Comparison of ENCODE assay signal across 1 cellular context in genomic region chr10:10796774-10797415, GRCh38.
TF ChIP-seq lines count a peak whose summit lies in the region.

No MANE protein-coding gene starts in this region.

TF ChIP-seq in GM23338, 12 proteins besides CTCF, POLR2A, EP300 and RAD21 (continued from another document):
- TF ChIP-seq, protein P1, sequence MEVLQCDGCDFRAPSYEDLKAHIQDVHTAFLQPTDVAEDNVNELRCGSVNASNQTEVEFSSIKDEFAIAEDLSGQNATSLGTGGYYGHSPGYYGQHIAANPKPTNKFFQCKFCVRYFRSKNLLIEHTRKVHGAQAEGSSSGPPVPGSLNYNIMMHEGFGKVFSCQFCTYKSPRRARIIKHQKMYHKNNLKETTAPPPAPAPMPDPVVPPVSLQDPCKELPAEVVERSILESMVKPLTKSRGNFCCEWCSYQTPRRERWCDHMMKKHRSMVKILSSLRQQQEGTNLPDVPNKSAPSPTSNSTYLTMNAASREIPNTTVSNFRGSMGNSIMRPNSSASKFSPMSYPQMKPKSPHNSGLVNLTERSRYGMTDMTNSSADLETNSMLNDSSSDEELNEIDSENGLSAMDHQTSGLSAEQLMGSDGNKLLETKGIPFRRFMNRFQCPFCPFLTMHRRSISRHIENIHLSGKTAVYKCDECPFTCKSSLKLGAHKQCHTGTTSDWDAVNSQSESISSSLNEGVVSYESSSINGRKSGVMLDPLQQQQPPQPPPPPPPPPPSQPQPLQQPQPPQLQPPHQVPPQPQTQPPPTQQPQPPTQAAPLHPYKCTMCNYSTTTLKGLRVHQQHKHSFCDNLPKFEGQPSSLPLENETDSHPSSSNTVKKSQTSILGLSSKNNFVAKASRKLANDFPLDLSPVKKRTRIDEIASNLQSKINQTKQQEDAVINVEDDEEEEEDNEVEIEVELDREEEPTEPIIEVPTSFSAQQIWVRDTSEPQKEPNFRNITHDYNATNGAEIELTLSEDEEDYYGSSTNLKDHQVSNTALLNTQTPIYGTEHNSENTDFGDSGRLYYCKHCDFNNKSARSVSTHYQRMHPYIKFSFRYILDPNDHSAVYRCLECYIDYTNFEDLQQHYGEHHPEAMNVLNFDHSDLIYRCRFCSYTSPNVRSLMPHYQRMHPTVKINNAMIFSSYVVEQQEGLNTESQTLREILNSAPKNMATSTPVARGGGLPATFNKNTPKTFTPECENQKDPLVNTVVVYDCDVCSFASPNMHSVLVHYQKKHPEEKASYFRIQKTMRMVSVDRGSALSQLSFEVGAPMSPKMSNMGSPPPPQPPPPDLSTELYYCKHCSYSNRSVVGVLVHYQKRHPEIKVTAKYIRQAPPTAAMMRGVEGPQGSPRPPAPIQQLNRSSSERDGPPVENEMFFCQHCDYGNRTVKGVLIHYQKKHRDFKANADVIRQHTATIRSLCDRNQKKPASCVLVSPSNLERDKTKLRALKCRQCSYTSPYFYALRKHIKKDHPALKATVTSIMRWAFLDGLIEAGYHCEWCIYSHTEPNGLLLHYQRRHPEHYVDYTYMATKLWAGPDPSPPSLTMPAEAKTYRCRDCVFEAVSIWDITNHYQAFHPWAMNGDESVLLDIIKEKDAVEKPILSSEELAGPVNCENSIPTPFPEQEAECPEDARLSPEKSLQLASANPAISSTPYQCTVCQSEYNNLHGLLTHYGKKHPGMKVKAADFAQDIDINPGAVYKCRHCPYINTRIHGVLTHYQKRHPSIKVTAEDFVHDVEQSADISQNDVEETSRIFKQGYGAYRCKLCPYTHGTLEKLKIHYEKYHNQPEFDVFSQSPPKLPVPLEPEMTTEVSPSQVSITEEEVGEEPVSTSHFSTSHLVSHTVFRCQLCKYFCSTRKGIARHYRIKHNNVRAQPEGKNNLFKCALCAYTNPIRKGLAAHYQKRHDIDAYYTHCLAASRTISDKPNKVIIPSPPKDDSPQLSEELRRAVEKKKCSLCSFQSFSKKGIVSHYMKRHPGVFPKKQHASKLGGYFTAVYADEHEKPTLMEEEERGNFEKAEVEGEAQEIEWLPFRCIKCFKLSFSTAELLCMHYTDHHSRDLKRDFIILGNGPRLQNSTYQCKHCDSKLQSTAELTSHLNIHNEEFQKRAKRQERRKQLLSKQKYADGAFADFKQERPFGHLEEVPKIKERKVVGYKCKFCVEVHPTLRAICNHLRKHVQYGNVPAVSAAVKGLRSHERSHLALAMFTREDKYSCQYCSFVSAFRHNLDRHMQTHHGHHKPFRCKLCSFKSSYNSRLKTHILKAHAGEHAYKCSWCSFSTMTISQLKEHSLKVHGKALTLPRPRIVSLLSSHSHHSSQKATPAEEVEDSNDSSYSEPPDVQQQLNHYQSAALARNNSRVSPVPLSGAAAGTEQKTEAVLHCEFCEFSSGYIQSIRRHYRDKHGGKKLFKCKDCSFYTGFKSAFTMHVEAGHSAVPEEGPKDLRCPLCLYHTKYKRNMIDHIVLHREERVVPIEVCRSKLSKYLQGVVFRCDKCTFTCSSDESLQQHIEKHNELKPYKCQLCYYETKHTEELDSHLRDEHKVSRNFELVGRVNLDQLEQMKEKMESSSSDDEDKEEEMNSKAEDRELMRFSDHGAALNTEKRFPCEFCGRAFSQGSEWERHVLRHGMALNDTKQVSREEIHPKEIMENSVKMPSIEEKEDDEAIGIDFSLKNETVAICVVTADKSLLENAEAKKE (CRISPR knock-in tag; IDR thresholded peaks at IDR 0.05), result peak; percentile 54; the same call in 1 of the 2 replicates
